Comparison of ENCODE assay signal across 1 cellular context in genomic region chr9:98207606-98208005, GRCh38.
TF ChIP-seq lines count a peak whose summit lies in the region.

No MANE protein-coding gene starts in this region.

TF ChIP-seq in HepG2, 621 proteins besides CTCF, POLR2A, EP300 and RAD21:
- TF ChIP-seq STAG1 (CRISPR knock-in tag; IDR thresholded peaks at IDR 0.05) (peak; percentile 55), ZNF770 (CRISPR knock-in tag; IDR thresholded peaks at IDR 0.05) (no peak)
TF ChIP-seq in HepG2: peak in this region for 1.
